21 cellular contexts compared by ENCODE assay signal in genomic region chr17:79980246-79981043, GRCh38. TPM values are rescaled to one million over a fixed set of nuclear protein-coding genes. Genes with fewer than 3 reads are reported as not detected.
A peak's percentile ranks its signal among the peaks of the same experiment; 100 is the strongest.
DNase-seq lines count a peak whose midpoint lies in the region; ATAC-seq and TF ChIP-seq lines count a peak whose summit lies in the region.
"Had no signal": no experiment of that assay in that cellular context is flagged by ENCODE, and none has a peak within 500 bp of the region (broad histone marks: within the 10 kb centered on the region; RNA-seq: fewer than 3 reads in every experiment).

No MANE protein-coding gene starts in this region.

- TF ChIP-seq POLR2A in testis (IDR thresholded peaks at IDR 0.05), result no peak

- in situ Hi-C loops in G401 (cut with HindIII; ENCODE audit: low sequenced_read_pairs), result loop anchor here (25.0 kb wide), 1 partner anchor 218 kb away; no protein-coding TSS in a partner anchor

- no peak overlapping the region for H2AFZ ChIP-seq in mesenchymal stem cell (ENCODE audit: low read depth, low read length)

- no peak overlapping the region for H3K27ac ChIP-seq in coronary artery
- H3K27ac ChIP-seq in mesenchymal stem cell (ENCODE audit: low read length, poor library complexity, severe bottlenecking), result no peak overlapping the region
- H3K27ac ChIP-seq in testis, result peak overlapping the region; percentile 62 to 79
- H3K27ac ChIP-seq: colonic mucosa had no signal

- no peak overlapping the region for H3K14ac ChIP-seq in mesenchymal stem cell (ENCODE audit: low read length in 2 of 2)

- H2BK15ac ChIP-seq in mesenchymal stem cell (ENCODE audit: low read depth, poor library complexity, severe bottlenecking), result no peak overlapping the region

- no peak overlapping the region for H3K27ac Mint-ChIP-seq in activated T-helper 17 cell treated with anti-CD3 and anti-CD28 coated beads, Interleukin-2, amount 50 U/mL, for 72 hours
- H3K27ac Mint-ChIP-seq: stimulated activated effector memory CD8-positive, alpha-beta T cell treated with anti-CD3 and anti-CD28 coated beads, Interleukin-12 subunit alpha, Interleukin-12 subunit beta, amount 100 ng/mL, for 72 hours had no signal

- no peak overlapping the region for H3K9ac ChIP-seq in mesenchymal stem cell (ENCODE audit: low read length)

- H2BK5ac ChIP-seq in mesenchymal stem cell (ENCODE audit: low read depth, low read length, poor library complexity, severe bottlenecking), result no peak overlapping the region

- intact Hi-C loops in testis (cut with DNase I; ENCODE audit: low total_unique reads), result no loop called here

- H2BK120ac ChIP-seq in mesenchymal stem cell (ENCODE audit: low read depth, low read length), result no peak overlapping the region

- no peak overlapping the region for H3K4me3 Mint-ChIP-seq in activated T-helper 17 cell treated with anti-CD3 and anti-CD28 coated beads, Interleukin-2, amount 50 U/mL, for 72 hours
- H3K4me3 Mint-ChIP-seq: stimulated activated effector memory CD8-positive, alpha-beta T cell treated with anti-CD3 and anti-CD28 coated beads, Interleukin-12 subunit alpha, Interleukin-12 subunit beta, amount 100 ng/mL, for 72 hours had no signal

- no peak overlapping the region for H2BK12ac ChIP-seq in mesenchymal stem cell (ENCODE audit: low read length in 2 of 2)

- H3K4me3 ChIP-seq in coronary artery (no peak overlapping the region), mesenchymal stem cell (ENCODE audit: insufficient read depth in 1 of 2, low read depth in 1 of 2, low read length in 2 of 2) (no peak overlapping the region), testis (no peak overlapping the region)
- H3K4me3 ChIP-seq: colonic mucosa, GM12878, HAP-1, uterus had no signal

- H4K8ac ChIP-seq in mesenchymal stem cell (ENCODE audit: low read length), result no peak overlapping the region

- H3K4ac ChIP-seq in mesenchymal stem cell (ENCODE audit: low read depth in 1 of 2, low read length in 2 of 2), result no peak overlapping the region

- H2AK5ac ChIP-seq in mesenchymal stem cell (ENCODE audit: low read length, severe bottlenecking), result no peak overlapping the region

- TF ChIP-seq CTCF in coronary artery (IDR thresholded peaks at IDR 0.05) (no peak), testis (IDR thresholded peaks at IDR 0.05) (no peak)

- H3K27me3 Mint-ChIP-seq in activated T-helper 17 cell treated with anti-CD3 and anti-CD28 coated beads, Interleukin-2, amount 50 U/mL, for 72 hours, result no peaks in the 10 kb centered on the region

- 96% methylated on average over 23 of the region's 23 CpGs for WGBS in mesenchymal stem cell
- WGBS in testis, 2 donors, result 79 to 88% methylated on average over 23 of the region's 23 CpGs

- peaks cover 56% of the 10 kb centered on the region for H3K79me1 ChIP-seq in mesenchymal stem cell (replicated peaks; ENCODE audit: low read length, poor library complexity, severe bottlenecking)

- H3K4me1 ChIP-seq in mesenchymal stem cell (ENCODE audit: control insufficient read depth, insufficient read depth, low read depth, low read length) (peaks cover 7% of the 10 kb centered on the region), testis (peaks cover 29% of the 10 kb centered on the region)
- H3K4me1 ChIP-seq: colonic mucosa, uterus had no signal

- H3K9me3 Mint-ChIP-seq in activated T-helper 17 cell treated with anti-CD3 and anti-CD28 coated beads, Interleukin-2, amount 50 U/mL, for 72 hours, result no peaks in the 10 kb centered on the region
- H3K9me3 Mint-ChIP-seq: stimulated activated effector memory CD8-positive, alpha-beta T cell treated with anti-CD3 and anti-CD28 coated beads, Interleukin-12 subunit alpha, Interleukin-12 subunit beta, amount 100 ng/mL, for 72 hours had no signal

- peak; percentile 44 for DNase-seq in activated effector memory CD4-positive, alpha-beta T cell treated with anti-CD3 and anti-CD28 coated beads, Interleukin-2, amount 50 U/mL, for 16 hours
- no peak for DNase-seq in activated effector memory CD4-positive, alpha-beta T cell treated with Interleukin-2 at 50 U/mL for 16 hours
- peak; percentile 65 for DNase-seq in coronary artery (ENCODE audit: low spot score)
- DNase-seq in mesenchymal stem cell, result no peak
- DNase-seq in testis, result no peak
- no peak for DNase-seq in G401 (ENCODE audit: low spot score)
- no peak for DNase-seq in stimulated activated CD4-positive, alpha-beta T cell treated with anti-CD3 and anti-CD28 coated beads, Interleukin-1b, Interleukin-23, amount 100 ng/mL, for 48 hours
- DNase-seq: activated CD4-positive, alpha-beta T cell treated with anti-CD3 and anti-CD28 coated beads, Interleukin-2, amount 50 U/mL, for 1 hour; colonic mucosa; COR-L47; Karpas-422; NCI-H1694 treated with DMSO at 0.1 percent for 48 hours; NCI-H2171 treated with DMSO at 0.1 percent for 48 hours; NCI-H526 treated with DMSO at 0.1 percent for 48 hours; small intestine; T-helper 2 cell had no signal

- H3K18ac ChIP-seq in mesenchymal stem cell (ENCODE audit: low read depth in 1 of 2, low read length in 2 of 2), result no peak overlapping the region

- H3K27me3 ChIP-seq in mesenchymal stem cell (ENCODE audit: control insufficient read depth in 1 of 2, insufficient read depth in 1 of 2, low read length in 2 of 2), result no peaks in the 10 kb centered on the region
- H3K27me3 ChIP-seq in testis, result no peaks in the 10 kb centered on the region
- H3K27me3 ChIP-seq: colonic mucosa, uterus had no signal

- no peak overlapping the region for H3K4me2 ChIP-seq in mesenchymal stem cell (ENCODE audit: low read length, poor library complexity, severe bottlenecking)

- H3K4me1 Mint-ChIP-seq in activated T-helper 17 cell treated with anti-CD3 and anti-CD28 coated beads, Interleukin-2, amount 50 U/mL, for 72 hours, result no peaks in the 10 kb centered on the region
- H3K4me1 Mint-ChIP-seq: stimulated activated effector memory CD8-positive, alpha-beta T cell treated with anti-CD3 and anti-CD28 coated beads, Interleukin-12 subunit alpha, Interleukin-12 subunit beta, amount 100 ng/mL, for 72 hours had no signal

- no peak overlapping the region for H3K23ac ChIP-seq in mesenchymal stem cell (ENCODE audit: low read length in 2 of 2)

- no peaks in the 10 kb centered on the region for H3K36me3 Mint-ChIP-seq in activated T-helper 17 cell treated with anti-CD3 and anti-CD28 coated beads, Interleukin-2, amount 50 U/mL, for 72 hours (ENCODE audit: low read depth)
- H3K36me3 Mint-ChIP-seq: stimulated activated effector memory CD8-positive, alpha-beta T cell treated with anti-CD3 and anti-CD28 coated beads, Interleukin-12 subunit alpha, Interleukin-12 subunit beta, amount 100 ng/mL, for 72 hours had no signal

- H3K36me3 ChIP-seq in mesenchymal stem cell (ENCODE audit: control insufficient read depth in 1 of 2, insufficient read depth in 2 of 2, low read depth in 1 of 2, low read length in 2 of 2) (peaks cover 29 to 39% of the 10 kb centered on the region in 2 experiments), testis (ENCODE audit: low read depth, missing control alignments) (no peaks in the 10 kb centered on the region)
- H3K36me3 ChIP-seq: colonic mucosa, HAP-1, uterus had no signal

- H3K9me3 ChIP-seq in mesenchymal stem cell (ENCODE audit: control insufficient read depth, low read length), result no peaks in the 10 kb centered on the region
- no peaks in the 10 kb centered on the region for H3K9me3 ChIP-seq in testis
- H3K9me3 ChIP-seq: colonic mucosa, HAP-1, uterus had no signal

- ATAC-seq in activated T-helper 17 cell treated with anti-CD3 and anti-CD28 coated beads, Interleukin-2, amount 50 U/mL, for 72 hours (replicated peaks), result no peak
- ATAC-seq: GM12878; stimulated activated effector memory CD8-positive, alpha-beta T cell treated with anti-CD3 and anti-CD28 coated beads, Interleukin-12 subunit alpha, Interleukin-12 subunit beta, amount 100 ng/mL, for 72 hours had no signal

- peak overlapping the region; percentile 47 for H4K91ac ChIP-seq in mesenchymal stem cell (ENCODE audit: low read length)

RNA-seq across cellular contexts. Expression of gene TBC1D16, which starts 55.2 kb away (rescaled TPM):
- 20.2 TPM for polyA plus RNA-seq in mesenchymal stem cell (2013, experiment 1 of 2)
- polyA plus RNA-seq in mesenchymal stem cell (2013, experiment 2 of 2), result 20.1 TPM
- 10 to 100 TPM; 11.0 to 16.0 TPM for total RNA-seq in testis
- 11.7 TPM for polyA plus RNA-seq in testis (ENCODE audit: insufficient read depth, low read depth, low replicate concordance)
- total RNA-seq in G401 (2014; rRNA removed; shearing (Covaris generic)), result 9.6 and 21.7 TPM in 2 replicates
- 1 to 10 TPM; 1.6 to 1.8 TPM for total RNA-seq in activated T-helper 17 cell treated with anti-CD3 and anti-CD28 coated beads, Interleukin-2, amount 50 U/mL, for 72 hours

RNA-seq across cellular contexts. Expression of gene CCDC40, which starts 56.0 kb away (rescaled TPM):
- 2.7 TPM for polyA plus RNA-seq in mesenchymal stem cell (2013, experiment 1 of 2)
- 2.8 TPM for polyA plus RNA-seq in mesenchymal stem cell (2013, experiment 2 of 2)
- 10 to 100 TPM; 26.7 to 43.6 TPM for total RNA-seq in testis
- polyA plus RNA-seq in testis (ENCODE audit: insufficient read depth, low read depth, low replicate concordance), result 38.6 TPM
- total RNA-seq in G401 (2014; rRNA removed; shearing (Covaris generic)), result 13.7 and 14.4 TPM in 2 replicates
- under 1 TPM in 1 of 2 donors, not detected in 1; 0.69 TPM for total RNA-seq in activated T-helper 17 cell treated with anti-CD3 and anti-CD28 coated beads, Interleukin-2, amount 50 U/mL, for 72 hours

Comparison
In these comparisons a context has a peak if more than half of its experiments do, and no peak if none do; other contexts are left out.
1. DNase-seq: peak in activated effector memory CD4-positive, alpha-beta T cell treated with anti-CD3 and anti-CD28 coated beads, Interleukin-2, amount 50 U/mL, for 16 hours (single experiment) and coronary artery (single experiment); none in activated effector memory CD4-positive, alpha-beta T cell treated with Interleukin-2 at 50 U/mL for 16 hours (single experiment), mesenchymal stem cell (single experiment), testis (single experiment), G401 (single experiment) and stimulated activated CD4-positive, alpha-beta T cell treated with anti-CD3 and anti-CD28 coated beads, Interleukin-1b, Interleukin-23, amount 100 ng/mL, for 48 hours (single experiment).
2. H3K27ac ChIP-seq: peak in testis (2 of 2); none in coronary artery (0 of 2) and mesenchymal stem cell (single experiment).